2 cellular contexts compared by ENCODE assay signal in genomic region chr9:7237473-7238243, GRCh38.
TF ChIP-seq lines count a peak whose summit lies in the region.

No MANE protein-coding gene starts in this region.

TF ChIP-seq in H1, 55 proteins besides CTCF, POLR2A, EP300 and RAD21:
- no peak for TF ChIP-seq POLR2AphosphoS5 (IDR thresholded peaks at IDR 0.05; ENCODE audit: low read depth, low read length)
- no peak for TF ChIP-seq TBP (IDR thresholded peaks at IDR 0.05; ENCODE audit: low read depth, low read length)
- TF ChIP-seq JUND (IDR thresholded peaks at IDR 0.05; ENCODE audit: low read length): no peak
- TF ChIP-seq POU5F1 (IDR thresholded peaks at IDR 0.05; ENCODE audit: low read depth, low read length): no peak
- no peak for TF ChIP-seq ZNF274 (IDR thresholded peaks at IDR 0.05; ENCODE audit: borderline replicate concordance, extremely low read depth, low read length)
- TF ChIP-seq SAP30 (IDR thresholded peaks at IDR 0.05; ENCODE audit: insufficient read depth, insufficient replicate concordance, low read length): no peak
- no peak for TF ChIP-seq RBBP5 (IDR thresholded peaks at IDR 0.05; ENCODE audit: borderline replicate concordance, low read depth, low read length)
- TF ChIP-seq BACH1 (IDR thresholded peaks at IDR 0.05; ENCODE audit: low read length): no peak
- no peak for TF ChIP-seq KDM4A (IDR thresholded peaks at IDR 0.05; ENCODE audit: low read depth, low read length, severe bottlenecking)
- TF ChIP-seq MAX (IDR thresholded peaks at IDR 0.05): no peak
- TF ChIP-seq ATF3 (IDR thresholded peaks at IDR 0.05; ENCODE audit: insufficient read depth, low read depth, low read length): no peak
- TF ChIP-seq RXRA (IDR thresholded peaks at IDR 0.05; ENCODE audit: insufficient read depth, low read depth, low read length): no peak
- TF ChIP-seq SP1 (IDR thresholded peaks at IDR 0.05; ENCODE audit: low read depth, low read length): no peak
- TF ChIP-seq EZH2 (IDR thresholded peaks at IDR 0.05; ENCODE audit: low read depth, low read length, severe bottlenecking): no peak
- TF ChIP-seq GABPA (IDR thresholded peaks at IDR 0.05; ENCODE audit: borderline replicate concordance, insufficient read depth, low read length): no peak
- no peak for TF ChIP-seq CHD1 (IDR thresholded peaks at IDR 0.05; ENCODE audit: low read depth, low read length)

TF ChIP-seq in GM23338, 12 proteins besides CTCF, POLR2A, EP300 and RAD21:
- no peak for TF ChIP-seq STAT1 (IDR thresholded peaks at IDR 0.05; ENCODE audit: unreplicated experiment)
- no peak for TF ChIP-seq JUNB (IDR thresholded peaks at IDR 0.05; ENCODE audit: unreplicated experiment)
- no peak for TF ChIP-seq ZNF462 (CRISPR knock-in tag; IDR thresholded peaks at IDR 0.05)
- no peak for TF ChIP-seq EZH2phosphoT487 (IDR thresholded peaks at IDR 0.05; ENCODE audit: unreplicated experiment)
- TF ChIP-seq POLR2AphosphoS5 (IDR thresholded peaks at IDR 0.05; ENCODE audit: low read depth): no peak
- TF ChIP-seq REST (IDR thresholded peaks at IDR 0.05; ENCODE audit: unreplicated experiment): no peak
- TF ChIP-seq CREB1 (CRISPR knock-in tag; IDR thresholded peaks at IDR 0.05; ENCODE audit: low read depth): no peak
- no peak for TF ChIP-seq EZH2 (IDR thresholded peaks at IDR 0.05; ENCODE audit: low read depth, unreplicated experiment)
- no peak for TF ChIP-seq ETS1 (IDR thresholded peaks at IDR 0.05)
- no peak for TF ChIP-seq NANOG (IDR thresholded peaks at IDR 0.05; ENCODE audit: borderline replicate concordance)
- no peak for TF ChIP-seq ZNF114 (CRISPR knock-in tag; IDR thresholded peaks at IDR 0.05)
- no peak for TF ChIP-seq ZNF331 (CRISPR knock-in tag; IDR thresholded peaks at IDR 0.05; ENCODE audit: low read depth)
TF ChIP-seq in GM23338: peak in this region for 0.
